Comparison of ENCODE assay signal across 16 cellular contexts in genomic region chr9:113488490-113488889, GRCh38. TPM values are rescaled to one million over a fixed set of nuclear protein-coding genes. Genes with fewer than 3 reads are reported as not detected.
DNase-seq lines count a peak whose midpoint lies in the region; ATAC-seq, FAIRE-seq and TF ChIP-seq lines count a peak whose summit lies in the region.
"Had no signal": no experiment of that assay in that cellular context is flagged by ENCODE, and none has a peak within 500 bp of the region (broad histone marks: within the 10 kb centered on the region; RNA-seq: fewer than 3 reads in every experiment).

No MANE protein-coding gene starts in this region.

- TF ChIP-seq EP300 in suprapubic skin (IDR thresholded peaks at IDR 0.05), result no peak

- H3K9me3 ChIP-seq in MG63 (no peaks in the 10 kb centered on the region), suprapubic skin (no peaks in the 10 kb centered on the region), WERI-Rb-1 (ENCODE audit: severe bottlenecking) (no peaks in the 10 kb centered on the region)
- H3K9me3 ChIP-seq: prostate gland had no signal

- H3K4me1 ChIP-seq in suprapubic skin, result peaks cover 17% of the 10 kb centered on the region

- no peak for FAIRE-seq in urothelium cell line (lab: Jason Lieb, UNC)
- FAIRE-seq: GM19239 had no signal

- peak overlapping the region; percentile 48 for H3K27ac ChIP-seq in suprapubic skin
- no peak overlapping the region for H3K27ac ChIP-seq in WERI-Rb-1
- H3K27ac ChIP-seq: prostate gland, RWPE1 had no signal

- H3K27me3 ChIP-seq in MG63 (no peaks in the 10 kb centered on the region), suprapubic skin (no peaks in the 10 kb centered on the region), WERI-Rb-1 (ENCODE audit: insufficient read depth, low read depth, severe bottlenecking) (no peaks in the 10 kb centered on the region)

- H3K4me3 ChIP-seq in MG63 (no peak overlapping the region), suprapubic skin (no peak overlapping the region), WERI-Rb-1 (ENCODE audit: low read depth, low read length) (no peak overlapping the region)
- H3K4me3 ChIP-seq: prostate gland had no signal

- TF ChIP-seq CTCF in suprapubic skin (IDR thresholded peaks at IDR 0.05) (no peak), WERI-Rb-1 (IDR thresholded peaks at IDR 0.05; ENCODE audit: low read depth, low read length) (no peak)

- TF ChIP-seq POLR2A in suprapubic skin (IDR thresholded peaks at IDR 0.05), result no peak

- no peak for ATAC-seq in GM21381 (IDR thresholded peaks at IDR 0.05; ENCODE audit: unreplicated experiment)

- no peaks in the 10 kb centered on the region for H3K36me3 ChIP-seq in MG63
- H3K36me3 ChIP-seq in suprapubic skin, result no peaks in the 10 kb centered on the region
- no peaks in the 10 kb centered on the region for H3K36me3 ChIP-seq in WERI-Rb-1
- H3K36me3 ChIP-seq: prostate gland had no signal

- DNase-seq in MG63, result peak; percentile 48
- peak; percentile 52 for DNase-seq in fibroblast of peridontal ligament (ENCODE audit: extremely low read depth)
- DNase-seq in mesenteric fat pad (ENCODE audit: low spot score), result peak; percentile 74
- DNase-seq in suprapubic skin (ENCODE audit: low spot score in 2 of 2), result peak in 1 of 2 donors; percentile 58
- DNase-seq in WERI-Rb-1, result no peak
- no peak for DNase-seq in SW480 (ENCODE audit: low spot score)
- DNase-seq in urothelium cell line (ENCODE audit: low spot score), result no peak
- DNase-seq: activated CD4-positive, CD25-positive, alpha-beta regulatory T cell; glutamatergic neuron; NCI-H1930; NCI-H446; stimulated activated naive CD4-positive, alpha-beta T cell had no signal

- WGBS in suprapubic skin, result 82% methylated on average over 12 of the region's 12 CpGs

RNA-seq across cellular contexts. Expression of gene RGS3, which starts 25.0 kb away (rescaled TPM):
- 96.9 and 148 TPM in 2 replicates for total RNA-seq in MG63 (2014; rRNA removed; shearing (Covaris generic); ENCODE audit: low replicate concordance)
- 116 TPM for total RNA-seq in mesenteric fat pad
- total RNA-seq in suprapubic skin, result 10 to 100 TPM; 11.0 to 18.8 (median 16.0) TPM

Comparison
In these comparisons a context has a peak if more than half of its experiments do, and no peak if none do; other contexts are left out.
1. DNase-seq: peak in MG63 (single experiment), fibroblast of peridontal ligament (single experiment) and mesenteric fat pad (single experiment); none in WERI-Rb-1 (single experiment), SW480 (single experiment) and urothelium cell line (single experiment).